In the genomic region with DNA sequence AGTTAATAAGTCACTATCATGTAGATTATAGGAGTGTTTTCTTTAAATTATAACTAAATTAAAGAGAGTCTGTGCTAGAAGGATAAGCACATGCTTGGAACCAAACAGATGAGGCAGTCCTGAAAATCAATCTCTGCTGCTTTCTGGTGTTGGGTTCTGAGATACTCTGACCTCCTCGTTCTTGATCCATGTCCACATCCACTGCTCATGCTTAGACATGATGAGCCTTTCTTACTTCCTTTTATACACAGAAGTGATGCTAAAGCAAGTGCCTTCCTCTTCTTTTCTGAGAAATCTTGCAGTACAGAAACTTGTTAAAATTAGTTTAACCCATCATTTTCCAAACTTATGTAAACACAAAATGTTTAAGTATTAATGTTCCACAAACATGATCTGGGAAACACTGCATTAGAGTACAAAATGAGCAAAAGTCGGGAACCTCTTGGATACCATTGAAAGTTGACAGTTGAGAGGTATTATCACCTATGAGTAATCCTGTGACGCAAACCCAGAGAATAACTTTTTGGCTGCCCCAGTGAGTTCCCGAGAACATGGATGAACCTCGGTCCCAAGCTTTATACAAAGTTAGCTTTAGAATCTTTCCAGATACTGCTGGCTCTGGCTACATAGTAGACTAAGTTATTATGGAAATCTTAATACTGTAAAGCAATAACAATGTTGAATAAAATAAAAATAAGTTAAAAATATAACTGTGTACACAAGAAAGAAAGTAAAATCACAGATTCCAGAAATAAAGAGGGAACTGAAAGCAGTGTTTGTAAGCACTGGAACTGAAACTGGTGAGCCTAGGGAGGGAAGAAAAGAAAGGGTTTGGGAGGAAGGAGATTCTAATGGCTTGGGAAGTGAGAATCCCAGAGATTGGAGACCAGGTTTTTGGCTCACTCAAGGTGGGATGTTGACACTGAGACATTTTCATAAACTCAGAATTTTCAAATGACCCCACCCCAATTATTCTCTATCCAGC, we compare ENCODE assay signal across 1 cellular context.
A peak's percentile ranks its signal among the peaks of the same experiment; 100 is the strongest.
TF ChIP-seq lines count a peak whose summit lies in the region.

No MANE protein-coding gene starts in this region.

TF ChIP-seq in K562, 482 proteins besides CTCF, POLR2A, EP300 and RAD21 (continued from another document):
- TF ChIP-seq ZNF318 (IDR thresholded peaks at IDR 0.05; ENCODE audit: borderline replicate concordance in 1 of 2, low read depth in 1 of 2) (no peak), ZBTB1 (CRISPR knock-in tag; IDR thresholded peaks at IDR 0.05; ENCODE audit: borderline replicate concordance, low read depth) (no peak), ZNF212 (CRISPR knock-in tag; IDR thresholded peaks at IDR 0.05) (no peak), FOXJ3 (CRISPR knock-in tag; IDR thresholded peaks at IDR 0.05) (no peak), E2F1 (CRISPR knock-in tag; IDR thresholded peaks at IDR 0.05) (no peak), ELF2 (CRISPR knock-in tag; IDR thresholded peaks at IDR 0.05) (peak; percentile 42; the same call in 1 of the 2 replicates), SRSF1 (IDR thresholded peaks at IDR 0.05; ENCODE audit: low read depth, low read length) (no peak), FOSL1 (tag; conservative IDR thresholded peaks at IDR 0.05) (peak; percentile 78), ZNF347 (CRISPR knock-in tag; IDR thresholded peaks at IDR 0.05; ENCODE audit: low read depth) (no peak), ELF4 (CRISPR knock-in tag; IDR thresholded peaks at IDR 0.05) (no peak), HMG20B (CRISPR knock-in tag; IDR thresholded peaks at IDR 0.05) (no peak), ARID1B (IDR thresholded peaks at IDR 0.05) (no peak), THRA (IDR thresholded peaks at IDR 0.05) (no peak), ZNF311 (CRISPR knock-in tag; IDR thresholded peaks at IDR 0.05) (0 out of 2 replicates have a peak, but pooled peaks have one; percentile 20)
TF ChIP-seq in K562: peak in this region for 3.
